8 cellular contexts compared by ENCODE assay signal in genomic region chr17:60971515-60972369, GRCh38.
DNase-seq lines count a peak whose midpoint lies in the region; ATAC-seq and TF ChIP-seq lines count a peak whose summit lies in the region.

No MANE protein-coding gene starts in this region.

- no peak overlapping the region for H3K27ac Mint-ChIP-seq in HFFc6

- DNase-seq in DMS 273 (lab: John Stamatoyannopoulos, UW; ENCODE audit: unreplicated experiment) (peak; percentile 74), HFFc6 (peak; percentile 57), NCI-H774 (lab: John Stamatoyannopoulos, UW) (peak; percentile 34), glomerular endothelial cell (ENCODE audit: extremely low read depth, low read depth, low spot score) (peak; percentile 27), skeletal muscle cell (ENCODE audit: low read depth) (peak; percentile 32)
- peak; percentile 54 for DNase-seq in activated CD8-positive, alpha-beta memory T cell treated with anti-CD3 and anti-CD28 coated beads, Interleukin-2, amount 50 U/mL, for 48 hours

- ATAC-seq in GM18511 (IDR thresholded peaks at IDR 0.05; ENCODE audit: unreplicated experiment) (no peak), GM19463 (IDR thresholded peaks at IDR 0.05; ENCODE audit: unreplicated experiment) (no peak)

- peaks cover 20% of the 10 kb centered on the region for H3K36me3 Mint-ChIP-seq in HFFc6 (ENCODE audit: low read depth)

- peaks cover 14% of the 10 kb centered on the region for H3K4me1 Mint-ChIP-seq in HFFc6 (ENCODE audit: low read depth)

- peak; percentile 85 for TF ChIP-seq CTCF in HFFc6 (IDR thresholded peaks at IDR 0.05)

- H3K9me3 Mint-ChIP-seq in HFFc6, result peaks cover 15% of the 10 kb centered on the region

- H3K27me3 Mint-ChIP-seq in HFFc6 (ENCODE audit: insufficient read depth), result no peaks in the 10 kb centered on the region; the same call in 1 of the 2 replicates

- no peak overlapping the region for H3K4me3 Mint-ChIP-seq in HFFc6

- no peak overlapping the region for H3K4me3 ChIP-seq in skeletal muscle cell (ENCODE audit: low read depth, low read length)
